21 cellular contexts compared by ENCODE assay signal in the genomic region with DNA sequence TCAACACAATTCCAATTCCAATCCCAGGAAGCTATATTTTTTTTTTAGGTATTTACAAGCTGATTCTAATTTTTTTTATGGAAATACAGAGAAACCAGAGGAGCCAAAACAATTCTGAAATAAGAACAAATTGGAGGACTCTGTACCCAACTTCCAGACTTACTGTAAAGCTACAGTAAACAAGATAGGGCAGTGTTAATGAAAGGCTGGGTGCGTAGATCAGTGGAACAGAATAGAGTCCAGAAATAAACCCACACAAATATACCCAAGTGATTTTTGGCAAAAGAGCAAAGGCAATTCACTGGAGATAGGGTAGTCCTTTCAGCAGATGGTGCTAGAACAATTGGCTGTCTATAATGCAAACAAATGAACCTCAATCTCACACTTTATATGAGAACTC.
"Had no signal": no experiment of that assay in that cellular context is flagged by ENCODE, and none has a peak within 500 bp of the region (broad histone marks: within the 10 kb centered on the region; RNA-seq: fewer than 3 reads in every experiment).

No MANE protein-coding gene starts in this region.

- ATAC-seq: heart left ventricle; pancreas; psoas muscle; sciatic nerve; stimulated activated naive B cell treated with anti-CD40 and anti-IgM and Interleukin-4, amounts not matched to agents 10 μg/mL and 1 μg/mL and 100 μg/mL, for 72 hours; stimulated activated naive CD8-positive, alpha-beta T cell treated with anti-CD3 and anti-CD28 coated beads, Interleukin-15, amount 100 ng/mL, for 72 hours; upper lobe of right lung had no signal

- H3K36me3 Mint-ChIP-seq: naive B cell; stimulated activated naive B cell treated with anti-CD40 and anti-IgM and Interleukin-4, amounts not matched to agents 10 μg/mL and 1 μg/mL and 100 μg/mL, for 72 hours had no signal

- H3K4me1 Mint-ChIP-seq: nephron had no signal

- DNase-seq: dorsolateral prefrontal cortex; effector CD8-positive, alpha-beta T cell; foreskin melanocyte; heart left ventricle; hippocampal formation; mesendoderm; naive B cell; occipital lobe; pancreas; psoas muscle; retina; stimulated activated CD4-positive, alpha-beta T cell treated with anti-CD3 and anti-CD28 coated beads, Interleukin-2, amount 100 ng/mL, for 24 hours; stimulated activated CD4-positive, alpha-beta T cell treated with anti-CD3 and anti-CD28 coated beads, Interleukin-4, amount 100 ng/mL, for 4 hours; stimulated activated naive B cell treated with anti-CD40 and anti-IgM and Interleukin-4, amounts not matched to agents 10 μg/mL and 1 μg/mL and 100 μg/mL, for 72 hours; stimulated activated naive CD8-positive, alpha-beta T cell treated with anti-CD3 and anti-CD28 coated beads, Interleukin-15, amount 100 ng/mL, for 72 hours; testis; upper lobe of right lung had no signal

- H3K27ac Mint-ChIP-seq: nephron; stimulated activated naive CD8-positive, alpha-beta T cell treated with anti-CD3 and anti-CD28 coated beads, Interleukin-15, amount 100 ng/mL, for 72 hours had no signal

- H3K36me3 ChIP-seq: heart left ventricle, pancreas, tibial nerve, upper lobe of right lung, vagina had no signal

- H3K9me3 Mint-ChIP-seq: stimulated activated naive CD8-positive, alpha-beta T cell treated with anti-CD3 and anti-CD28 coated beads, Interleukin-15, amount 100 ng/mL, for 72 hours had no signal

- H3K4me3 ChIP-seq: dorsolateral prefrontal cortex, heart left ventricle, pancreas, psoas muscle, testis, tibial nerve, upper lobe of right lung, vagina had no signal

- H3K27me3 Mint-ChIP-seq: naive B cell; stimulated activated naive CD8-positive, alpha-beta T cell treated with anti-CD3 and anti-CD28 coated beads, Interleukin-15, amount 100 ng/mL, for 72 hours had no signal

- H3K27me3 ChIP-seq: dorsolateral prefrontal cortex, heart left ventricle, pancreas, testis, tibial nerve, upper lobe of right lung, vagina had no signal

- H3K4me3 Mint-ChIP-seq: naive B cell; nephron; stimulated activated naive B cell treated with anti-CD40 and anti-IgM and Interleukin-4, amounts not matched to agents 10 μg/mL and 1 μg/mL and 100 μg/mL, for 72 hours; stimulated activated naive CD8-positive, alpha-beta T cell treated with anti-CD3 and anti-CD28 coated beads, Interleukin-15, amount 100 ng/mL, for 72 hours had no signal

- H3K27ac ChIP-seq: heart left ventricle, pancreas, psoas muscle, testis, tibial nerve, upper lobe of right lung, vagina had no signal

- H3K4me1 ChIP-seq: pancreas, psoas muscle, upper lobe of right lung, vagina had no signal

- H3K9me3 ChIP-seq: psoas muscle, testis, tibial nerve, upper lobe of right lung, vagina had no signal
